Comparison of ENCODE assay signal across 26 cellular contexts in the genomic region with DNA sequence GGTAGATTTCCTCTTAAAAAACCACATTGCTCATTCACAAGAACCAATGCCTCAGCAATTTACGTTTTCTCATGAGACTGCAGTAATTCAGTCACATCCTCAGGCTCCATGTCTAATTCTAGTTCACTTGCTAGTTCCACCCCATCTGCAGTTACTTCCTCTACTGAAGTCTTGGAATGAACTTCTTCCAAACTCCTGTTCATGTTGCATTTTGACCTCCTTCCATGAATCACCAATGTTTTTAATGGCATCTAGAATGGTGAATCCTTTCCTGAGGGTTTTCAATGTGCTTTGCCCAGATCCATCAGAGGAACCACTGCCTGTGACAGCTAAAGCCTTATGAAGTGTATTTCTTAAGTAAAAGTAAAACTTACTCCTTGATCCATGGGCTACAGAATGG.
"Had no signal": no experiment of that assay in that cellular context is flagged by ENCODE, and none has a peak within 500 bp of the region (broad histone marks: within the 10 kb centered on the region; RNA-seq: fewer than 3 reads in every experiment).

No MANE protein-coding gene starts in this region.

- H3K36me3 ChIP-seq: ovary had no signal

- H3K27ac ChIP-seq: coronary artery, esophagus squamous epithelium, lower lobe of right lung, ovary, psoas muscle, sigmoid colon, thoracic aorta, tibial nerve, upper lobe of left lung had no signal

- H3K27me3 ChIP-seq: esophagus squamous epithelium, ovary, sigmoid colon, tibial nerve, upper lobe of left lung had no signal

- FAIRE-seq: endometrium, frontal cortex, keratinocyte, urothelium cell line had no signal

- H3K4me3 ChIP-seq: coronary artery, esophagus squamous epithelium, lower lobe of right lung, ovary, psoas muscle, sigmoid colon, thoracic aorta, tibial nerve, upper lobe of left lung had no signal

- ATAC-seq: effector memory CD8-positive, alpha-beta T cell; left ventricle myocardium superior; lower lobe of right lung; naive thymus-derived CD8-positive, alpha-beta T cell; psoas muscle; right cardiac atrium; stimulated activated memory B cell treated with anti-CD40 and anti-IgM and Interleukin-4, amounts not matched to agents 10 μg/mL and 1 μg/mL and 100 μg/mL, for 72 hours; stimulated activated naive CD8-positive, alpha-beta T cell treated with anti-CD3 and anti-CD28 coated beads, Interleukin-15, Interleukin-2, amounts not matched to agents 100 U/mL and 50 U/mL, for 24 hours had no signal

- H3K4me1 ChIP-seq: esophagus squamous epithelium, lower lobe of right lung, psoas muscle, sigmoid colon, upper lobe of left lung had no signal

- DNase-seq: effector memory CD8-positive, alpha-beta T cell; erythroblast; esophagus squamous epithelium; hypothalamus; left ventricle myocardium superior; lower lobe of right lung; naive thymus-derived CD8-positive, alpha-beta T cell; nephron progenitor cell; nucleus accumbens; ovary; posterior cingulate gyrus; psoas muscle; right cardiac atrium; sigmoid colon; stimulated activated CD4-positive, alpha-beta T cell treated with anti-CD3 and anti-CD28 coated beads, Interleukin-2, amount 100 ng/mL, for 24 hours; stimulated activated CD4-positive, alpha-beta T cell treated with anti-CD3 and anti-CD28 coated beads, Interleukin-4, amount 100 ng/mL, for 4 hours; stimulated activated naive CD8-positive, alpha-beta T cell treated with anti-CD3 and anti-CD28 coated beads, Interleukin-15, Interleukin-2, amounts not matched to agents 100 U/mL and 50 U/mL, for 24 hours; upper lobe of left lung had no signal
